Comparison of ENCODE assay signal across 8 cellular contexts in genomic region chr11:87038235-87038960, GRCh38. TPM values are rescaled to one million over a fixed set of nuclear protein-coding genes. Genes with fewer than 3 reads are reported as not detected.
A peak's percentile ranks its signal among the peaks of the same experiment; 100 is the strongest.
DNase-seq lines count a peak whose midpoint lies in the region; ATAC-seq and TF ChIP-seq lines count a peak whose summit lies in the region.

No MANE protein-coding gene starts in this region.

- H3K36me3 Mint-ChIP-seq in activated T-helper 2 cell treated with anti-CD3 and anti-CD28 coated beads, Interferon-gamma antibody, Interleukin-2, Interleukin-4, amounts not matched to agents 10 μg/mL and 5 μg/mL and 100 μg/mL, durations not matched to agents 14 hours and 24 hours and 36 hours (ENCODE audit: low read depth): peaks cover 36% of the 10 kb centered on the region

- no peak for ATAC-seq in HG02571 (IDR thresholded peaks at IDR 0.05; ENCODE audit: unreplicated experiment)

- peaks cover 2% of the 10 kb centered on the region for H3K9me3 Mint-ChIP-seq in activated T-helper 2 cell treated with anti-CD3 and anti-CD28 coated beads, Interferon-gamma antibody, Interleukin-2, Interleukin-4, amounts not matched to agents 10 μg/mL and 5 μg/mL and 100 μg/mL, durations not matched to agents 14 hours and 24 hours and 36 hours

- H3K4me3 Mint-ChIP-seq in activated T-helper 2 cell treated with anti-CD3 and anti-CD28 coated beads, Interferon-gamma antibody, Interleukin-2, Interleukin-4, amounts not matched to agents 10 μg/mL and 5 μg/mL and 100 μg/mL, durations not matched to agents 14 hours and 24 hours and 36 hours (ENCODE audit: low read depth): peak overlapping the region; percentile 97

- H3K4me1 Mint-ChIP-seq in activated T-helper 2 cell treated with anti-CD3 and anti-CD28 coated beads, Interferon-gamma antibody, Interleukin-2, Interleukin-4, amounts not matched to agents 10 μg/mL and 5 μg/mL and 100 μg/mL, durations not matched to agents 14 hours and 24 hours and 36 hours (ENCODE audit: low read depth): peaks cover 40% of the 10 kb centered on the region

- peaks cover 50% of the 10 kb centered on the region for H3K79me2 ChIP-seq in hepatocyte

- no peaks in the 10 kb centered on the region for H3K36me3 ChIP-seq in H7 (replicated peaks; ENCODE audit: control insufficient read depth, insufficient read depth, low read length)
- no peaks in the 10 kb centered on the region for H3K36me3 ChIP-seq in hepatocyte (replicated peaks; ENCODE audit: insufficient read depth, low read depth)
- H3K36me3 ChIP-seq in skeletal muscle tissue (ENCODE audit: control insufficient read depth in 3 of 3, insufficient read depth in 3 of 3, low read length in 3 of 3): no peaks in the 10 kb centered on the region

- H3K9me3 ChIP-seq in hepatocyte (ENCODE audit: low read depth) (no peaks in the 10 kb centered on the region), skeletal muscle tissue (ENCODE audit: control insufficient read depth in 3 of 3, low read length in 3 of 3) (no peaks in the 10 kb centered on the region)

- H3K4me3 ChIP-seq in H7 (ENCODE audit: insufficient read depth, low read depth, low read length): peak overlapping the region; percentile 86
- peak overlapping the region; percentile 68 for H3K4me3 ChIP-seq in hepatocyte
- peak overlapping the region; percentile 71 to 92 (median 86) for H3K4me3 ChIP-seq in skeletal muscle tissue (ENCODE audit: low read length in 3 of 3)

- 10% methylated on average over 8 of the region's 9 CpGs for WGBS in hepatocyte (ENCODE audit: low lambda C conversion rate, missing lambda C conversion rate)

- intact Hi-C loops in activated T-helper 2 cell treated with anti-CD3 and anti-CD28 coated beads, Interferon-gamma antibody, Interleukin-2, Interleukin-4, amounts not matched to agents 10 μg/mL and 5 μg/mL and 100 μg/mL, durations not matched to agents 14 hours and 24 hours and 36 hours (cut with micrococcal nuclease): loop anchor here (1.0 to 10.0 kb wide), 2 partner anchors 43 to 234 kb away; partner anchors contain the start of gene PRSS23

- no peaks in the 10 kb centered on the region for H3K27me3 ChIP-seq in H7 (ENCODE audit: control insufficient read depth, insufficient read depth, low read length)
- no peaks in the 10 kb centered on the region for H3K27me3 ChIP-seq in hepatocyte
- no peaks in the 10 kb centered on the region for H3K27me3 ChIP-seq in skeletal muscle tissue (ENCODE audit: control insufficient read depth in 3 of 3, insufficient read depth in 3 of 3, low read length in 3 of 3)

- peak overlapping the region; percentile 76 for H3K4me2 ChIP-seq in hepatocyte

- peak overlapping the region; percentile 88 to 93 (median 88) for H3K9ac ChIP-seq in skeletal muscle tissue (ENCODE audit: low read depth in 1 of 3, low read length in 3 of 3)

- peaks cover 5% of the 10 kb centered on the region for H3K27me3 Mint-ChIP-seq in activated T-helper 2 cell treated with anti-CD3 and anti-CD28 coated beads, Interferon-gamma antibody, Interleukin-2, Interleukin-4, amounts not matched to agents 10 μg/mL and 5 μg/mL and 100 μg/mL, durations not matched to agents 14 hours and 24 hours and 36 hours (ENCODE audit: low read depth)

- DNase-seq in H7 (no peak), hepatocyte (ENCODE audit: low spot score) (no peak), SIG-M5 (lab: John Stamatoyannopoulos, UW) (no peak), amniotic stem cell (lab: John Stamatoyannopoulos, UW) (no peak)
- no peak for DNase-seq in activated T-helper 2 cell treated with anti-CD3 and anti-CD28 coated beads, Interferon-gamma antibody, Interleukin-2, Interleukin-4, amounts not matched to agents 10 μg/mL and 5 μg/mL and 100 μg/mL, durations not matched to agents 14 hours and 24 hours and 36 hours (ENCODE audit: low spot score)

- no peaks in the 10 kb centered on the region for H4K20me1 ChIP-seq in hepatocyte (ENCODE audit: insufficient read depth, poor library complexity, severe bottlenecking)

- H3K4me1 ChIP-seq in hepatocyte (ENCODE audit: insufficient read depth) (no peaks in the 10 kb centered on the region), skeletal muscle tissue (ENCODE audit: control insufficient read depth in 3 of 3, insufficient read depth in 3 of 3, low read length in 3 of 3) (peaks cover 6 to 15% (median 10%) of the 10 kb centered on the region in 3 donors)

- no peaks in the 10 kb centered on the region for H3K9me2 ChIP-seq in hepatocyte (replicated peaks; ENCODE audit: insufficient read depth)

- no peak for TF ChIP-seq CTCF in 22Rv1 (IDR thresholded peaks at IDR 0.05)
- no peak for TF ChIP-seq CTCF in hepatocyte (IDR thresholded peaks at IDR 0.05; ENCODE audit: poor library complexity)

- H3K27ac ChIP-seq in 22Rv1 (peak overlapping the region; percentile 94), hepatocyte (peak overlapping the region; percentile 85), skeletal muscle tissue (ENCODE audit: low read depth, low read length) (peak overlapping the region; percentile 92)

- H2AFZ ChIP-seq in hepatocyte: peak overlapping the region; percentile 83

- peak overlapping the region; percentile 90 for H3K27ac Mint-ChIP-seq in activated T-helper 2 cell treated with anti-CD3 and anti-CD28 coated beads, Interferon-gamma antibody, Interleukin-2, Interleukin-4, amounts not matched to agents 10 μg/mL and 5 μg/mL and 100 μg/mL, durations not matched to agents 14 hours and 24 hours and 36 hours

RNA-seq across cellular contexts. Expression of gene TMEM135, which starts 0.7 kb away (rescaled TPM):
- total RNA-seq in H7 (2014; rRNA removed; shearing (Covaris generic)): 27.9 and 44.9 TPM in 2 replicates
- total RNA-seq in activated T-helper 2 cell treated with anti-CD3 and anti-CD28 coated beads, Interferon-gamma antibody, Interleukin-2, Interleukin-4, amounts not matched to agents 10 μg/mL and 5 μg/mL and 100 μg/mL, durations not matched to agents 14 hours and 24 hours and 36 hours: 39.7 and 40.2 TPM in 2 replicates
- 36.3 and 52.0 TPM in 2 replicates for total RNA-seq in hepatocyte
- polyA plus RNA-seq in hepatocyte: 24.6 and 26.7 TPM in 2 replicates
- 35.5 TPM for total RNA-seq in skeletal muscle tissue
